Comparison of ENCODE assay signal across 27 cellular contexts in the genomic region with DNA sequence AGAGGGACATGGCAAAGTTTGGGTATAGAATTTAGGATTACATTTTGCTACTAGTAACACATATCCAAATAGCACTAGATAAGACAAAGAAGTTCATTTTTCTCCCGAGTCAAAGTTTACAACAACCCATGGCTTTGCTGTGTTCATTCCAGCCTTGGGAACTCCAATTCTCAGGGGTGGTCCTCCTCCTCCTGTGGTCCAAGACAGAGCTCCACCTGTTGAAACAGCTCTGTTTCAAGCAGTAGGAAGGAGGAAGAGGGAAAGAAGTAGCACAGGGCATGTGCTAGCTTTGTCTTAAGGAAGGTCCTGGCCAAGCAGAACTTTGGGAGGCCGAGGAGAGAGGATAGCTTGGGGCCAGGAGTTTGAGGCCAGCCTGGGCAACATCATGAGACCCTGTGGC.
"Had no signal": no experiment of that assay in that cellular context is flagged by ENCODE, and none has a peak within 500 bp of the region (broad histone marks: within the 10 kb centered on the region; RNA-seq: fewer than 3 reads in every experiment).

No MANE protein-coding gene starts in this region.

- H3K9me3 ChIP-seq: neutrophil, pancreas, prostate gland, right lobe of liver, sigmoid colon, stomach, thoracic aorta, thyroid gland, tibial nerve, upper lobe of left lung, vagina had no signal

- ATAC-seq: natural killer cell treated with Interleukin-12 subunit alpha and Interleukin-12 subunit beta and Interleukin-15 and Interleukin-18, amount 100 ng/mL, for 72 hours; pancreas; right cardiac atrium; right lobe of liver; stimulated activated effector memory CD8-positive, alpha-beta T cell treated with anti-CD3 and anti-CD28 coated beads, Interleukin-12 subunit alpha, Interleukin-12 subunit beta, amount 100 ng/mL, for 72 hours; stimulated activated naive B cell treated with anti-CD40 and anti-IgM and Interleukin-4, amounts not matched to agents 10 μg/mL and 1 μg/mL and 100 μg/mL, for 72 hours had no signal

- H3K4me3 ChIP-seq: pancreas, prostate gland, right lobe of liver, sigmoid colon, stomach, thoracic aorta, thyroid gland, tibial nerve, upper lobe of left lung, vagina had no signal

- H3K27ac ChIP-seq: neutrophil, pancreas, prostate gland, right lobe of liver, sigmoid colon, stomach, thoracic aorta, tibial nerve, upper lobe of left lung, vagina had no signal

- H3K4me1 ChIP-seq: pancreas, prostate gland, right lobe of liver, sigmoid colon, stomach, tibial nerve, upper lobe of left lung, vagina had no signal

- DNase-seq: nephron progenitor cell; nucleus accumbens; pancreas; retina; right cardiac atrium; right lobe of liver; sigmoid colon; small intestine; stimulated activated CD4-positive, alpha-beta T cell treated with anti-CD3 and anti-CD28 coated beads, Interleukin-15, amount 100 ng/mL, for 24 hours; stimulated activated CD4-positive, alpha-beta T cell treated with anti-CD3 and anti-CD28 coated beads, Interleukin-2, amount 100 ng/mL, for 24 hours; stimulated activated CD4-positive, alpha-beta T cell treated with anti-CD3 and anti-CD28 coated beads, Interleukin-2, amount 100 ng/mL, for 48 hours; stimulated activated CD4-positive, alpha-beta T cell treated with anti-CD3 and anti-CD28 coated beads, Interleukin-4, amount 100 ng/mL, for 24 hours; stimulated activated naive B cell treated with anti-CD40 and anti-IgM and Interleukin-4, amounts not matched to agents 10 μg/mL and 1 μg/mL and 100 μg/mL, for 72 hours; stimulated activated naive CD4-positive, alpha-beta T cell treated with Interleukin-2 at 50 U/mL for 16 hours; stomach; thyroid gland; trophoblast cell; upper lobe of left lung had no signal

- H3K9me3 Mint-ChIP-seq: nephron progenitor cell; stimulated activated effector memory CD8-positive, alpha-beta T cell treated with anti-CD3 and anti-CD28 coated beads, Interleukin-12 subunit alpha, Interleukin-12 subunit beta, amount 100 ng/mL, for 72 hours; stimulated activated naive B cell treated with anti-CD40 and anti-IgM and Interleukin-4, amounts not matched to agents 10 μg/mL and 1 μg/mL and 100 μg/mL, for 72 hours; stimulated activated naive CD8-positive, alpha-beta T cell treated with anti-CD3 and anti-CD28 coated beads, Interleukin-15, Interleukin-2, amounts not matched to agents 100 ng/mL and 50 ng/mL, for 24 hours had no signal

- H3K36me3 ChIP-seq: neutrophil, pancreas, prostate gland, right lobe of liver, sigmoid colon, stomach, thoracic aorta, thyroid gland, tibial nerve, upper lobe of left lung, vagina had no signal

- H3K27ac Mint-ChIP-seq: natural killer cell treated with Interleukin-12 subunit alpha and Interleukin-12 subunit beta and Interleukin-15 and Interleukin-18, amount 100 ng/mL, for 72 hours; nephron progenitor cell; stimulated activated effector memory CD8-positive, alpha-beta T cell treated with anti-CD3 and anti-CD28 coated beads, Interleukin-12 subunit alpha, Interleukin-12 subunit beta, amount 100 ng/mL, for 72 hours; stimulated activated naive B cell treated with anti-CD40 and anti-IgM and Interleukin-4, amounts not matched to agents 10 μg/mL and 1 μg/mL and 100 μg/mL, for 72 hours; stimulated activated naive CD8-positive, alpha-beta T cell treated with anti-CD3 and anti-CD28 coated beads, Interleukin-15, Interleukin-2, amounts not matched to agents 100 ng/mL and 50 ng/mL, for 24 hours had no signal

- H3K4me1 Mint-ChIP-seq: neural crest cell; stimulated activated effector memory CD8-positive, alpha-beta T cell treated with anti-CD3 and anti-CD28 coated beads, Interleukin-12 subunit alpha, Interleukin-12 subunit beta, amount 100 ng/mL, for 72 hours had no signal

- H3K27me3 Mint-ChIP-seq: natural killer cell treated with Interleukin-12 subunit alpha and Interleukin-12 subunit beta and Interleukin-15 and Interleukin-18, amount 100 ng/mL, for 72 hours; stimulated activated naive B cell treated with anti-CD40 and anti-IgM and Interleukin-4, amounts not matched to agents 10 μg/mL and 1 μg/mL and 100 μg/mL, for 72 hours; stimulated activated naive CD8-positive, alpha-beta T cell treated with anti-CD3 and anti-CD28 coated beads, Interleukin-15, Interleukin-2, amounts not matched to agents 100 ng/mL and 50 ng/mL, for 24 hours had no signal

- H3K36me3 Mint-ChIP-seq: natural killer cell treated with Interleukin-12 subunit alpha and Interleukin-12 subunit beta and Interleukin-15 and Interleukin-18, amount 100 ng/mL, for 72 hours; stimulated activated effector memory CD8-positive, alpha-beta T cell treated with anti-CD3 and anti-CD28 coated beads, Interleukin-12 subunit alpha, Interleukin-12 subunit beta, amount 100 ng/mL, for 72 hours; stimulated activated naive B cell treated with anti-CD40 and anti-IgM and Interleukin-4, amounts not matched to agents 10 μg/mL and 1 μg/mL and 100 μg/mL, for 72 hours had no signal

- H3K27me3 ChIP-seq: pancreas, right lobe of liver, sigmoid colon, stomach, thyroid gland, tibial nerve, upper lobe of left lung, vagina had no signal

- H3K4me3 Mint-ChIP-seq: natural killer cell treated with Interleukin-12 subunit alpha and Interleukin-12 subunit beta and Interleukin-15 and Interleukin-18, amount 100 ng/mL, for 72 hours; nephron progenitor cell; neural crest cell; stimulated activated effector memory CD8-positive, alpha-beta T cell treated with anti-CD3 and anti-CD28 coated beads, Interleukin-12 subunit alpha, Interleukin-12 subunit beta, amount 100 ng/mL, for 72 hours; stimulated activated naive B cell treated with anti-CD40 and anti-IgM and Interleukin-4, amounts not matched to agents 10 μg/mL and 1 μg/mL and 100 μg/mL, for 72 hours; stimulated activated naive CD8-positive, alpha-beta T cell treated with anti-CD3 and anti-CD28 coated beads, Interleukin-15, Interleukin-2, amounts not matched to agents 100 ng/mL and 50 ng/mL, for 24 hours had no signal
